8 cellular contexts compared by ENCODE assay signal in genomic region chr14:89041245-89041585, GRCh38.
DNase-seq lines count a peak whose midpoint lies in the region; ATAC-seq, FAIRE-seq and TF ChIP-seq lines count a peak whose summit lies in the region.

No MANE protein-coding gene starts in this region.

- no peak for DNase-seq in SJSA1 (ENCODE audit: low read depth in 1 of 2, low spot score in 2 of 2)
- no peak for DNase-seq in left ventricle myocardium inferior
- DNase-seq in stomach = peak; percentile 74
- DNase-seq in endothelial cell (ENCODE audit: low spot score) = no peak
- DNase-seq in ecto neural progenitor cell (ENCODE audit: low spot score) = no peak
- DNase-seq in frontal cortex (ENCODE audit: low spot score in 2 of 2) = no peak

- H3K9me3 Mint-ChIP-seq in endothelial cell (ENCODE audit: unreplicated experiment) = no peaks in the 10 kb centered on the region

- H3K27me3 ChIP-seq in HUES6 (ENCODE audit: control insufficient read depth, insufficient read depth, low read length) (peaks cover 6% of the 10 kb centered on the region), SJSA1 (replicated peaks) (no peaks in the 10 kb centered on the region), left ventricle myocardium inferior (ENCODE audit: low read depth) (no peaks in the 10 kb centered on the region), stomach (no peaks in the 10 kb centered on the region)

- ATAC-seq in GM21447 (IDR thresholded peaks at IDR 0.05; ENCODE audit: unreplicated experiment) = no peak

- no peak overlapping the region for H3K4me3 ChIP-seq in HUES6 (ENCODE audit: low read depth, low read length)
- no peak overlapping the region; the same call in 1 of the 2 replicates for H3K4me3 ChIP-seq in SJSA1
- peak overlapping the region; percentile 66 for H3K4me3 ChIP-seq in left ventricle myocardium inferior
- H3K4me3 ChIP-seq in stomach = peak overlapping the region; percentile 35 to 44 (median 43)

- H3K9me3 ChIP-seq in HUES6 (ENCODE audit: control insufficient read depth, insufficient read depth, low read depth, low read length) (peaks cover 14% of the 10 kb centered on the region), SJSA1 (replicated peaks) (no peaks in the 10 kb centered on the region), left ventricle myocardium inferior (replicated peaks) (no peaks in the 10 kb centered on the region), stomach (peaks cover 0 to 4% (median 0%) of the 10 kb centered on the region in 4 donors)

- no peak for TF ChIP-seq CTCF in left ventricle myocardium inferior (IDR thresholded peaks at IDR 0.05; ENCODE audit: borderline replicate concordance)
- no peak for TF ChIP-seq CTCF in stomach (IDR thresholded peaks at IDR 0.05)
- TF ChIP-seq CTCF in endothelial cell (IDR thresholded peaks at IDR 0.05; ENCODE audit: unreplicated experiment) = no peak

- no peak for TF ChIP-seq POLR2A in stomach (IDR thresholded peaks at IDR 0.05)

- H3K36me3 ChIP-seq in HUES6 (ENCODE audit: control insufficient read depth, insufficient read depth, low read length) (no peaks in the 10 kb centered on the region), SJSA1 (no peaks in the 10 kb centered on the region), left ventricle myocardium inferior (no peaks in the 10 kb centered on the region), stomach (no peaks in the 10 kb centered on the region)

- WGBS in stomach, 5 donors = 4 to 16% (median 12%) methylated on average over 8 of the region's 8 CpGs

- H3K27me3 Mint-ChIP-seq in endothelial cell (ENCODE audit: unreplicated experiment) = no peaks in the 10 kb centered on the region

- TF ChIP-seq EP300 in stomach (IDR thresholded peaks at IDR 0.05) = no peak

- no peak overlapping the region for H3K4me3 Mint-ChIP-seq in endothelial cell (ENCODE audit: unreplicated experiment)

- H3K36me3 Mint-ChIP-seq in endothelial cell (ENCODE audit: low read depth, unreplicated experiment) = no peaks in the 10 kb centered on the region

- H3K9ac ChIP-seq in HUES6 (ENCODE audit: low read length) = peak overlapping the region; percentile 67

- intact Hi-C loops in left ventricle myocardium inferior (cut with micrococcal nuclease) = loop anchor here (5.0 to 10.0 kb wide), 2 partner anchors 724 to 871 kb away; no protein-coding TSS in a partner anchor
- intact Hi-C loops in stomach (cut with DNase I; ENCODE audit: low total_unique reads) = no loop called here

- FAIRE-seq in frontal cortex (lab: Jason Lieb, UNC) = no peak

- H3K27ac Mint-ChIP-seq in endothelial cell (ENCODE audit: unreplicated experiment) = no peak overlapping the region

- no peak overlapping the region for H3K27ac ChIP-seq in HUES6 (ENCODE audit: low read depth, low read length)
- peak overlapping the region; percentile 79 for H3K27ac ChIP-seq in SJSA1
- peak overlapping the region; percentile 86 for H3K27ac ChIP-seq in left ventricle myocardium inferior (replicated peaks)
- H3K27ac ChIP-seq in stomach = peak overlapping the region; percentile 81 to 94 (median 89)

- H3K4me1 Mint-ChIP-seq in endothelial cell (ENCODE audit: unreplicated experiment) = peaks cover 4% of the 10 kb centered on the region

- H3K4me1 ChIP-seq in HUES6 (ENCODE audit: control insufficient read depth, insufficient read depth, low read length) (peaks cover 14% of the 10 kb centered on the region), SJSA1 (replicated peaks) (peaks cover 16% of the 10 kb centered on the region), left ventricle myocardium inferior (peaks cover 9% of the 10 kb centered on the region), stomach (peaks cover 8 to 21% (median 16%) of the 10 kb centered on the region in 4 donors)

Comparison
In these comparisons a context has a peak if more than half of its experiments do, and no peak if none do; other contexts are left out.
1. H3K4me3 ChIP-seq: peak in left ventricle myocardium inferior (single experiment) and stomach (4 of 4); none in HUES6 (single experiment) and SJSA1 (single experiment).